In genomic region chr19:11479470-11480080, GRCh38 we compare ENCODE assay signal across 9 cellular contexts. TPM values are rescaled to one million over a fixed set of nuclear protein-coding genes. Genes with fewer than 3 reads are reported as not detected.
DNase-seq lines count a peak whose midpoint lies in the region; ATAC-seq, FAIRE-seq and TF ChIP-seq lines count a peak whose summit lies in the region.
"Had no signal": no experiment of that assay in that cellular context is flagged by ENCODE, and none has a peak within 500 bp of the region (broad histone marks: within the 10 kb centered on the region; RNA-seq: fewer than 3 reads in every experiment).

No MANE protein-coding gene starts in this region.

- no peak for FAIRE-seq in kidney (lab: Jason Lieb, UNC)
- FAIRE-seq: G401.6 had no signal

- no peak overlapping the region for H3K27ac ChIP-seq in breast epithelium
- no peak overlapping the region for H3K27ac ChIP-seq in heart left ventricle
- H3K27ac ChIP-seq in kidney (ENCODE audit: low read depth in 2 of 2, low read length in 2 of 2): no peak overlapping the region
- no peak overlapping the region for H3K27ac ChIP-seq in gastrocnemius medialis

- H3K4me1 Mint-ChIP-seq in MCF 10A (ENCODE audit: insufficient read depth, unreplicated experiment) (no peaks in the 10 kb centered on the region), endothelial cell (ENCODE audit: unreplicated experiment) (peaks cover 6% of the 10 kb centered on the region)

- no peaks in the 10 kb centered on the region for H3K9me3 Mint-ChIP-seq in MCF 10A (ENCODE audit: unreplicated experiment)
- no peaks in the 10 kb centered on the region for H3K9me3 Mint-ChIP-seq in endothelial cell (ENCODE audit: unreplicated experiment)

- H3K4me1 ChIP-seq in breast epithelium (peaks cover 6 to 13% of the 10 kb centered on the region in 2 donors), heart left ventricle (peaks cover 0 to 43% (median 22%) of the 10 kb centered on the region in 12 donors), kidney (ENCODE audit: control insufficient read depth in 1 of 2, insufficient read depth in 1 of 2, low read depth in 1 of 2, low read length in 2 of 2) (peaks cover 0 to 6% of the 10 kb centered on the region in 2 donors), gastrocnemius medialis (peaks cover 6 to 12% of the 10 kb centered on the region in 2 donors)

- no peak for TF ChIP-seq POLR2A in breast epithelium (IDR thresholded peaks at IDR 0.05)
- TF ChIP-seq POLR2A in heart left ventricle (IDR thresholded peaks at IDR 0.05): no peak
- no peak for TF ChIP-seq POLR2A in gastrocnemius medialis (IDR thresholded peaks at IDR 0.05)

- in situ Hi-C loops in gastrocnemius medialis (cut with MboI; ENCODE audit: low sequenced_read_pairs in 4 of 4): no loop called here

- 4 to 23% (median 11%) methylated on average over 9 to 74 of the region's 74 CpGs for WGBS in heart left ventricle, 4 donors

- H3K36me3 ChIP-seq in breast epithelium: no peaks in the 10 kb centered on the region
- H3K36me3 ChIP-seq in heart left ventricle: peaks cover 0 to 7% (median 0%) of the 10 kb centered on the region in 9 donors
- H3K36me3 ChIP-seq in kidney (ENCODE audit: control insufficient read depth in 1 of 2, insufficient read depth in 2 of 2, low read length in 2 of 2): no peaks in the 10 kb centered on the region
- H3K36me3 ChIP-seq in gastrocnemius medialis: no peaks in the 10 kb centered on the region

- TF ChIP-seq CTCF in breast epithelium (IDR thresholded peaks at IDR 0.05): no peak
- no peak for TF ChIP-seq CTCF in MCF 10A (IDR thresholded peaks at IDR 0.05; ENCODE audit: unreplicated experiment)
- no peak for TF ChIP-seq CTCF in heart left ventricle (IDR thresholded peaks at IDR 0.05)
- no peak for TF ChIP-seq CTCF in endothelial cell (IDR thresholded peaks at IDR 0.05; ENCODE audit: unreplicated experiment)
- TF ChIP-seq CTCF in kidney (IDR thresholded peaks at IDR 0.05; ENCODE audit: borderline replicate concordance, extremely low read depth, insufficient read depth): no peak
- no peak for TF ChIP-seq CTCF in gastrocnemius medialis (IDR thresholded peaks at IDR 0.05 in 4 of 5, conservative IDR thresholded peaks at IDR 0.05 in 1 of 5)

- POLR2A ChIA-PET in MCF 10A (lab: Yijun Ruan, JAX): no interaction called here

- H3K27ac Mint-ChIP-seq in MCF 10A (ENCODE audit: low read depth, unreplicated experiment): no peak overlapping the region
- H3K27ac Mint-ChIP-seq in endothelial cell (ENCODE audit: unreplicated experiment): no peak overlapping the region

- no peak overlapping the region for H3K9ac ChIP-seq in kidney (ENCODE audit: low read length in 2 of 2)

- no peaks in the 10 kb centered on the region for H3K9me3 ChIP-seq in breast epithelium
- no peaks in the 10 kb centered on the region for H3K9me3 ChIP-seq in heart left ventricle
- no peaks in the 10 kb centered on the region for H3K9me3 ChIP-seq in kidney (ENCODE audit: control insufficient read depth in 1 of 2, low read length in 2 of 2)
- H3K9me3 ChIP-seq in gastrocnemius medialis: no peaks in the 10 kb centered on the region

- CTCF ChIA-PET in MCF 10A (lab: Yijun Ruan, JAX): no interaction called here

- intact Hi-C loops in breast epithelium (cut with DNase I; ENCODE audit: low total_unique reads): loop anchor here (10.0 kb wide), 1 partner anchor 185 kb away; the partner anchor contains the start of gene TSPAN16
- intact Hi-C loops in MCF 10A (cut with micrococcal nuclease): no loop called here
- intact Hi-C loops in heart left ventricle (cut with DNase I): loop anchor here in 8 of 10 donors (5.0 to 10.0 kb wide), 5 partner anchors 45 to 187 kb away; partner anchors contain the start of genes TSPAN16 (in 3 of the 8), EPOR (in 2 of the 8), ODAD3 (in 1 of the 8) and PRKCSH (in 1 of the 8)
- intact Hi-C loops in kidney (cut with DNase I): loop anchor here (10.0 kb wide), 1 partner anchor 445 kb away; no protein-coding TSS in a partner anchor
- intact Hi-C loops in gastrocnemius medialis (cut with DNase I; ENCODE audit: low total_unique reads): no loop called here

- no TSS peak for BruUV-seq in MCF 10A (replicated peaks; lab: Mats Ljungman, UMichigan)

- H3K4me3 Mint-ChIP-seq in MCF 10A (ENCODE audit: unreplicated experiment) (no peak overlapping the region), endothelial cell (ENCODE audit: unreplicated experiment) (no peak overlapping the region)

- no peaks in the 10 kb centered on the region for H3K27me3 Mint-ChIP-seq in MCF 10A (ENCODE audit: insufficient read depth, unreplicated experiment)
- H3K27me3 Mint-ChIP-seq in endothelial cell (ENCODE audit: unreplicated experiment): peaks cover 33% of the 10 kb centered on the region

- no peak for DNase-seq in breast epithelium (ENCODE audit: low spot score in 2 of 2)
- DNase-seq in MCF 10A (ENCODE audit: unreplicated experiment): no peak
- DNase-seq in SK-N-DZ (ENCODE audit: low spot score): peak; percentile 85
- no peak for DNase-seq in heart left ventricle
- peak; percentile 9 to 23 for DNase-seq in stimulated activated CD8-positive, alpha-beta memory T cell treated with anti-CD3 and anti-CD28 coated beads, Interleukin-2, amount 100 ng/mL, for 48 hours (ENCODE audit: low read depth in 2 of 2)
- no peak for DNase-seq in endothelial cell (ENCODE audit: low spot score)
- DNase-seq in kidney: no peak
- DNase-seq in gastrocnemius medialis: no peak

- no peaks in the 10 kb centered on the region for H3K36me3 Mint-ChIP-seq in MCF 10A (ENCODE audit: insufficient read depth, unreplicated experiment)
- no peaks in the 10 kb centered on the region for H3K36me3 Mint-ChIP-seq in endothelial cell (ENCODE audit: low read depth, unreplicated experiment)

- H3K27me3 ChIP-seq in breast epithelium (peaks cover 22 to 53% of the 10 kb centered on the region in 2 donors), heart left ventricle (peaks cover 19 to 56% (median 39%) of the 10 kb centered on the region in 9 donors), gastrocnemius medialis (peaks cover 35 to 63% (median 43%) of the 10 kb centered on the region in 3 donors)

- H3K4me3 ChIP-seq in breast epithelium (peak overlapping the region in 2 of 3 donors; percentile 18 to 45), heart left ventricle (peak overlapping the region in 10 of 12 donors; percentile 2 to 43 (median 34)), kidney (ENCODE audit: low read length in 2 of 2) (no peak overlapping the region), gastrocnemius medialis (peak overlapping the region in 2 of 4 donors; percentile 17 to 24)

- ATAC-seq in heart left ventricle (peak in 2 of 4 donors; percentile 6 to 23), gastrocnemius medialis (no peak)

RNA-seq across cellular contexts. Expression of gene ELAVL3, which starts 1.3 kb away (rescaled TPM):
- total RNA-seq in breast epithelium (not detected), MCF 10A (2022) (0.54 TPM in 1 of 2 replicates, not detected in the other), heart left ventricle (under 1 TPM in 8 of 9 donors, not detected in 1; 0.08 to 0.75 (median 0.27) TPM), endothelial cell (ENCODE audit: unreplicated experiment) (0.54 TPM), kidney (0.22 TPM), gastrocnemius medialis (not detected)
- polyA plus RNA-seq in SK-N-DZ (2014; cell fraction: cytosol; rRNA removed): 66.4 and 88.5 TPM in 2 replicates
- 47.9 and 77.2 TPM in 2 replicates for polyA plus RNA-seq in SK-N-DZ (2014; cell fraction: nucleus; rRNA removed)
- polyA plus RNA-seq in heart left ventricle (under 1 TPM; 0.03 to 0.11 TPM), kidney (ENCODE audit: insufficient read depth, low read depth, low replicate concordance) (not detected)

RNA-seq across cellular contexts. Expression of gene ZNF653, which starts 26.1 kb away (rescaled TPM):
- total RNA-seq in breast epithelium (10 to 100 TPM in 2 of 3 donors, 1 to 10 TPM in 1; 3.4 to 14.0 (median 10.8) TPM), MCF 10A (2022) (7.7 and 8.7 TPM in 2 replicates), heart left ventricle (1 to 10 TPM; 2.4 to 5.5 (median 3.8) TPM), endothelial cell (ENCODE audit: unreplicated experiment) (7.7 TPM), kidney (11.5 TPM), gastrocnemius medialis (10 to 100 TPM in 2 of 4 donors, 1 to 10 TPM in 2; 5.6 to 25.8 (median 10.1) TPM)
- 4.0 and 10.3 TPM in 2 replicates for polyA plus RNA-seq in SK-N-DZ (2014; cell fraction: cytosol; rRNA removed)
- 8.2 and 13.5 TPM in 2 replicates for polyA plus RNA-seq in SK-N-DZ (2014; cell fraction: nucleus; rRNA removed)
- polyA plus RNA-seq in heart left ventricle (1 to 10 TPM; 4.0 to 8.9 TPM), kidney (ENCODE audit: insufficient read depth, low read depth, low replicate concordance) (10.8 TPM)

RNA-seq across cellular contexts. Expression of gene PRKCSH, which starts 44.1 kb away (rescaled TPM):
- 10 to 100 TPM; 69.5 to 95.9 (median 92.1) TPM for total RNA-seq in breast epithelium
- total RNA-seq in MCF 10A (2022): 224 and 257 TPM in 2 replicates
- 54.2 and 58.9 TPM in 2 replicates for polyA plus RNA-seq in SK-N-DZ (2014; cell fraction: cytosol; rRNA removed)
- 111 and 113 TPM in 2 replicates for polyA plus RNA-seq in SK-N-DZ (2014; cell fraction: nucleus; rRNA removed)
- total RNA-seq in heart left ventricle: 100 to 1,000 TPM in 6 of 9 donors, 10 to 100 TPM in 3; 69.3 to 210 (median 120) TPM
- polyA plus RNA-seq in heart left ventricle: 100 to 1,000 TPM in 1 of 2 donors, 10 to 100 TPM in 1; 71.2 to 107 TPM
- total RNA-seq in endothelial cell (ENCODE audit: unreplicated experiment): 466 TPM
- total RNA-seq in kidney: 278 TPM
- polyA plus RNA-seq in kidney (ENCODE audit: insufficient read depth, low read depth, low replicate concordance): 182 TPM
- total RNA-seq in gastrocnemius medialis: 10 to 100 TPM; 31.6 to 54.2 (median 50.6) TPM

RNA-seq across cellular contexts. Expression of gene ODAD3, which starts 44.7 kb away (rescaled TPM):
- total RNA-seq in breast epithelium (under 1 TPM in 2 of 3 donors, not detected in 1; 0.33 to 0.59 TPM), MCF 10A (2022) (0.30 TPM in 1 of 2 replicates, not detected in the other), heart left ventricle (under 1 TPM in 7 of 9 donors, not detected in 2; 0.18 to 0.69 (median 0.31) TPM), endothelial cell (ENCODE audit: unreplicated experiment) (0.64 TPM), kidney (1.5 TPM), gastrocnemius medialis (not detected)
- 0.42 and 6.6 TPM in 2 replicates for polyA plus RNA-seq in SK-N-DZ (2014; cell fraction: cytosol; rRNA removed)
- 10.7 TPM in 1 of 2 replicates, not detected in the other for polyA plus RNA-seq in SK-N-DZ (2014; cell fraction: nucleus; rRNA removed)
- polyA plus RNA-seq in heart left ventricle (under 1 TPM; 0.37 to 0.84 TPM), kidney (ENCODE audit: insufficient read depth, low read depth, low replicate concordance) (7.1 TPM)

RNA-seq across cellular contexts. Expression of gene ECSIT, which starts 49.4 kb away (rescaled TPM):
- total RNA-seq in breast epithelium (10 to 100 TPM; 37.0 to 56.0 (median 53.6) TPM), MCF 10A (2022) (19.2 and 26.8 TPM in 2 replicates), heart left ventricle (100 to 1,000 TPM in 8 of 9 donors, 10 to 100 TPM in 1; 69.7 to 207 (median 131) TPM), endothelial cell (ENCODE audit: unreplicated experiment) (16.7 TPM), kidney (33.8 TPM), gastrocnemius medialis (100 to 1,000 TPM in 3 of 4 donors, 10 to 100 TPM in 1; 82.9 to 199 (median 129) TPM)
- polyA plus RNA-seq in SK-N-DZ (2014; cell fraction: cytosol; rRNA removed): 80.7 and 86.5 TPM in 2 replicates
- 105 and 118 TPM in 2 replicates for polyA plus RNA-seq in SK-N-DZ (2014; cell fraction: nucleus; rRNA removed)
- polyA plus RNA-seq in heart left ventricle (100 to 1,000 TPM; 157 to 242 TPM), kidney (ENCODE audit: insufficient read depth, low read depth, low replicate concordance) (83.4 TPM)

Comparison
In these comparisons a context has a peak if more than half of its experiments do, and no peak if none do; other contexts are left out.
1. intact Hi-C loops: an anchor here in breast epithelium (10.0 kb wide), heart left ventricle (5.0 to 10.0 kb wide) and kidney (10.0 kb wide); none called in MCF 10A and gastrocnemius medialis.
2. DNase-seq: peak in SK-N-DZ (single experiment) and stimulated activated CD8-positive, alpha-beta memory T cell treated with anti-CD3 and anti-CD28 coated beads, Interleukin-2, amount 100 ng/mL, for 48 hours (2 of 2); none in breast epithelium (0 of 2), MCF 10A (single experiment), heart left ventricle (0 of 5), endothelial cell (single experiment), kidney (single experiment) and gastrocnemius medialis (0 of 2).
3. H3K4me3 ChIP-seq: peak in breast epithelium (2 of 3) and heart left ventricle (10 of 12); none in kidney (0 of 2).